ENCODE assay signal across 13 cellular contexts in genomic region chr4:153518001-153518400, GRCh38. TPM values are rescaled to one million over a fixed set of nuclear protein-coding genes. Genes with fewer than 3 reads are reported as not detected.
DNase-seq lines count a peak whose midpoint lies in the region; ATAC-seq and TF ChIP-seq lines count a peak whose summit lies in the region.
"Had no signal": no experiment of that assay in that cellular context is flagged by ENCODE, and none has a peak within 500 bp of the region (broad histone marks: within the 10 kb centered on the region; RNA-seq: fewer than 3 reads in every experiment).

No MANE protein-coding gene starts in this region.

- intact Hi-C loops in aorta (cut with DNase I) = no loop called here

- DNase-seq in choroid plexus epithelial cell (ENCODE audit: low read depth) = no peak
- peak; percentile 53 for DNase-seq in mucosa of gallbladder (ENCODE audit: low spot score)
- DNase-seq in stimulated activated CD4-positive, alpha-beta T cell treated with anti-CD3 and anti-CD28 coated beads, Interleukin-2, amount 100 ng/mL, for 24 hours = no peak
- DNase-seq in foreskin fibroblast = no peak
- DNase-seq in aorta = no peak
- no peak for DNase-seq in cerebellar cortex (ENCODE audit: low spot score)
- DNase-seq: activated CD4-positive, alpha-beta T cell treated with anti-CD3 and anti-CD28 coated beads, Interleukin-2, amount 50 U/mL, for 4 hours; KBM-7; NCI-H510A; retina; SHP77 had no signal

- no peak overlapping the region; the same call in 1 of the 2 replicates for H3K9ac ChIP-seq in BLaER1

- H3K36me3 ChIP-seq in BLaER1 = peaks cover 70% of the 10 kb centered on the region
- no peaks in the 10 kb centered on the region for H3K36me3 ChIP-seq in aorta (ENCODE audit: control insufficient read depth in 1 of 2, insufficient read depth in 2 of 2, low read length in 1 of 2)

- H3K4me1 ChIP-seq in BLaER1 = peaks cover 99% of the 10 kb centered on the region
- H3K4me1 ChIP-seq in aorta (ENCODE audit: control insufficient read depth in 1 of 2, insufficient read depth in 2 of 2, low read length in 2 of 2) = peaks cover 0 to 14% of the 10 kb centered on the region in 2 donors

- H3K4me2 ChIP-seq in BLaER1 = peak overlapping the region; percentile 88

- no peak overlapping the region for H3K4me3 ChIP-seq in BLaER1
- no peak overlapping the region for H3K4me3 ChIP-seq in choroid plexus epithelial cell (ENCODE audit: low read depth, low read length)
- no peak overlapping the region for H3K4me3 ChIP-seq in foreskin fibroblast (ENCODE audit: low read depth in 1 of 2, low read length in 2 of 2)
- H3K4me3 ChIP-seq in aorta (ENCODE audit: low read length in 2 of 2) = no peak overlapping the region

- H4K20me1 ChIP-seq in BLaER1 = peaks cover 100% of the 10 kb centered on the region

- TF ChIP-seq CTCF in GM12872 (IDR thresholded peaks at IDR 0.05; ENCODE audit: insufficient read depth, low read depth, low read length) (peak; percentile 16; the same call in 1 of the 3 replicates), choroid plexus epithelial cell (conservative IDR thresholded peaks at IDR 0.05; ENCODE audit: low read depth, low read length) (peak; percentile 31), foreskin fibroblast (IDR thresholded peaks at IDR 0.05; ENCODE audit: low read depth, low read length) (no peak)

- H3K9me3 ChIP-seq in BLaER1 = no peaks in the 10 kb centered on the region
- H3K9me3 ChIP-seq in aorta (ENCODE audit: control insufficient read depth, low read length) = no peaks in the 10 kb centered on the region

- H3K27ac ChIP-seq in BLaER1 = no peak overlapping the region
- H3K27ac ChIP-seq in aorta (ENCODE audit: low read depth in 1 of 2, low read length in 2 of 2) = peak overlapping the region in 1 of 2 donors; percentile 47

- no peak for ATAC-seq in aorta (ENCODE audit: low FRiP score)

- H3K27me3 ChIP-seq in BLaER1 = no peaks in the 10 kb centered on the region
- no peaks in the 10 kb centered on the region for H3K27me3 ChIP-seq in aorta (ENCODE audit: control insufficient read depth in 1 of 2, insufficient read depth in 2 of 2, low read length in 1 of 2)

- 86 to 88% methylated on average over 8 of the region's 8 CpGs for WGBS in aorta, 2 donors

RNA-seq across cellular contexts. Expression of gene TMEM131L, which starts 51.8 kb away (rescaled TPM):
- total RNA-seq in mucosa of gallbladder (11.7 TPM), aorta (10 to 100 TPM; 20.1 to 22.5 TPM)
- 10 to 100 TPM in 1 of 2 donors, 1 to 10 TPM in 1; 2.0 to 14.8 TPM for polyA plus RNA-seq in aorta
